ENCODE assay signal across 8 cellular contexts in genomic region chr2:20443276-20443920, GRCh38. TPM values are rescaled to one million over a fixed set of nuclear protein-coding genes. Genes with fewer than 3 reads are reported as not detected.
DNase-seq lines count a peak whose midpoint lies in the region; ATAC-seq and TF ChIP-seq lines count a peak whose summit lies in the region.

No MANE protein-coding gene starts in this region.

- H3K27ac Mint-ChIP-seq in CD4-positive, alpha-beta memory T cell = no peak overlapping the region

- no peak overlapping the region for H3K4me3 Mint-ChIP-seq in CD4-positive, alpha-beta memory T cell

- intact Hi-C loops in CD4-positive, alpha-beta memory T cell (cut with micrococcal nuclease) = loop anchor here (1.0 to 10.0 kb wide), 2 partner anchors 119 to 199 kb away; no protein-coding TSS in a partner anchor
- intact Hi-C loops in Panc1 (cut with micrococcal nuclease; ENCODE audit: unreplicated experiment) = loop anchor here (1.0 to 10.0 kb wide), 3 partner anchors 151 to 209 kb away; partner anchors contain the start of gene HS1BP3
- intact Hi-C loops in esophagus muscularis mucosa (cut with DNase I) = no loop called here

- POLR2A ChIA-PET in CD4-positive, alpha-beta memory T cell (lab: Charles Lee; ENCODE audit: partially characterized antibody) = interaction anchor here (1.8 kb wide), 1 partner anchor 207 kb away, joined by 8 read pairs; the partner anchor contains the start of gene HS1BP3
- POLR2A ChIA-PET in Panc1 (lab: Charles Lee) = interaction anchor here (0.9 kb wide), 1 partner anchor 151 kb away, joined by 3 read pairs; no protein-coding TSS in a partner anchor

- CTCF ChIA-PET in CD4-positive, alpha-beta memory T cell (lab: Charles Lee; ENCODE audit: partially characterized antibody) = interaction anchor here (0.8 to 2.7 kb wide), 10 partner anchors 10 to 520 kb away, joined by 3 to 63 read pairs (median 6); partner anchors contain the start of gene HS1BP3
- CTCF ChIA-PET in Panc1 (lab: Charles Lee) = interaction anchor here (0.6 to 1.2 kb wide), 5 partner anchors 123 to 219 kb away, joined by 3 to 12 read pairs (median 4); no protein-coding TSS in a partner anchor

- H3K27me3 ChIP-seq in CD4-positive, alpha-beta memory T cell (ENCODE audit: insufficient read depth, low read length) = peaks cover 10% of the 10 kb centered on the region
- H3K27me3 ChIP-seq in HAP-1 (ENCODE audit: low read depth) = peaks cover 4% of the 10 kb centered on the region; the same call in 1 of the 2 replicates
- no peaks in the 10 kb centered on the region for H3K27me3 ChIP-seq in Panc1 (ENCODE audit: control insufficient read depth, insufficient read depth, low read length)
- H3K27me3 ChIP-seq in esophagus muscularis mucosa = no peaks in the 10 kb centered on the region
- no peaks in the 10 kb centered on the region for H3K27me3 ChIP-seq in parathyroid adenoma (ENCODE audit: control insufficient read depth, insufficient read depth, low read length)

- no peaks in the 10 kb centered on the region for H3K36me3 Mint-ChIP-seq in CD4-positive, alpha-beta memory T cell

- H3K27ac ChIP-seq in CD4-positive, alpha-beta memory T cell (ENCODE audit: low read depth, low read length) = no peak overlapping the region
- H3K27ac ChIP-seq in Panc1 (ENCODE audit: low read length) (no peak overlapping the region), esophagus muscularis mucosa (replicated peaks in 1 of 4) (peak overlapping the region; percentile 94 to 100 (median 98)), parathyroid adenoma (peak overlapping the region; percentile 21)

- ATAC-seq in Panc1 = no peak
- ATAC-seq in GM19455 (IDR thresholded peaks at IDR 0.05; ENCODE audit: unreplicated experiment) = no peak

- no peak for TF ChIP-seq EP300 in esophagus muscularis mucosa (IDR thresholded peaks at IDR 0.05)

- H3K4me1 Mint-ChIP-seq in CD4-positive, alpha-beta memory T cell = peaks cover 0 to 9% (median under 1%) of the 10 kb centered on the region in 4 donors

- TF ChIP-seq POLR2A in esophagus muscularis mucosa (IDR thresholded peaks at IDR 0.05; ENCODE audit: low read depth) = no peak

- H3K36me3 ChIP-seq in CD4-positive, alpha-beta memory T cell (ENCODE audit: insufficient read depth, low read length) = no peaks in the 10 kb centered on the region
- no peaks in the 10 kb centered on the region for H3K36me3 ChIP-seq in HAP-1 (replicated peaks)
- no peaks in the 10 kb centered on the region for H3K36me3 ChIP-seq in Panc1 (ENCODE audit: control insufficient read depth, insufficient read depth, low read length)
- peaks cover 9 to 13% (median 12%) of the 10 kb centered on the region in 4 donors for H3K36me3 ChIP-seq in esophagus muscularis mucosa
- peaks cover 2% of the 10 kb centered on the region for H3K36me3 ChIP-seq in parathyroid adenoma (ENCODE audit: control insufficient read depth, insufficient read depth, low read length)

- H2AFZ ChIP-seq in parathyroid adenoma = no peak overlapping the region

- peak in 4 of 5 donors; percentile 17 to 35 (median 29) for DNase-seq in CD4-positive, alpha-beta memory T cell
- DNase-seq in HAP-1 (ENCODE audit: low spot score in 2 of 2) (peak; percentile 53 to 59), Panc1 (ENCODE audit: low read depth, low spot score) (no peak), esophagus muscularis mucosa (ENCODE audit: extremely low spot score) (no peak), NCI-H1048 (lab: John Stamatoyannopoulos, UW) (no peak)
- no peak for DNase-seq in activated CD4-positive, CD25-positive, alpha-beta regulatory T cell (lab: John Stamatoyannopoulos, UW)

- in situ Hi-C loops in HAP-1 (cut with MboI; ENCODE audit: low sequenced_read_pairs) = loop anchor here (5.0 kb wide), 1 partner anchor 199 kb away; no protein-coding TSS in a partner anchor
- in situ Hi-C loops in Panc1 (cut with HindIII; ENCODE audit: low pct_unique_long_range_greater_than_20kb, low sequenced_read_pairs) = loop anchor here (10.0 to 25.0 kb wide), 2 partner anchors 81 to 194 kb away; no protein-coding TSS in a partner anchor

- H3K4me1 ChIP-seq in CD4-positive, alpha-beta memory T cell (ENCODE audit: insufficient read depth, low read length) = peaks cover 11% of the 10 kb centered on the region
- H3K4me1 ChIP-seq in HAP-1 (peaks cover 4% of the 10 kb centered on the region), Panc1 (ENCODE audit: control insufficient read depth, insufficient read depth, low read length) (peaks cover 32% of the 10 kb centered on the region), esophagus muscularis mucosa (peaks cover 16 to 42% (median 40%) of the 10 kb centered on the region in 4 donors), parathyroid adenoma (no peaks in the 10 kb centered on the region)

- peaks cover 12% of the 10 kb centered on the region in 2 donors for H3K27me3 Mint-ChIP-seq in CD4-positive, alpha-beta memory T cell

- no peak overlapping the region for H3K4me2 ChIP-seq in parathyroid adenoma (ENCODE audit: low read length)

- 52% methylated on average over 6 of the region's 6 CpGs for WGBS in esophagus muscularis mucosa

- peaks cover 10% of the 10 kb centered on the region for H3K79me2 ChIP-seq in parathyroid adenoma

- no peaks in the 10 kb centered on the region for H3K9me3 Mint-ChIP-seq in CD4-positive, alpha-beta memory T cell

- H3K9me3 ChIP-seq in CD4-positive, alpha-beta memory T cell (ENCODE audit: control insufficient read depth in 1 of 2, low read length in 2 of 2) = no peaks in the 10 kb centered on the region
- H3K9me3 ChIP-seq in HAP-1 (no peaks in the 10 kb centered on the region), Panc1 (ENCODE audit: control insufficient read depth, insufficient read depth, low read depth, low read length) (no peaks in the 10 kb centered on the region), esophagus muscularis mucosa (no peaks in the 10 kb centered on the region), parathyroid adenoma (ENCODE audit: control insufficient read depth, low read length) (no peaks in the 10 kb centered on the region)

- BruUV-seq in Panc1 (replicated peaks; lab: Mats Ljungman, UMichigan) = no TSS peak

- H3K9ac ChIP-seq in parathyroid adenoma = no peak overlapping the region

- TF ChIP-seq CTCF in Panc1 (IDR thresholded peaks at IDR 0.05) (peak; percentile 67; the same call in 1 of the 2 replicates), esophagus muscularis mucosa (IDR thresholded peaks at IDR 0.05) (peak; percentile 46 to 58 (median 56)), parathyroid adenoma (IDR thresholded peaks at IDR 0.05) (peak; percentile 76)

- H3K4me3 ChIP-seq in CD4-positive, alpha-beta memory T cell (ENCODE audit: low read length in 2 of 2) = no peak overlapping the region
- H3K4me3 ChIP-seq in HAP-1 = no peak overlapping the region
- H3K4me3 ChIP-seq in Panc1 (ENCODE audit: low read depth in 2 of 2, low read length in 2 of 2) = no peak overlapping the region
- H3K4me3 ChIP-seq in esophagus muscularis mucosa = peak overlapping the region in 3 of 4 donors; percentile 6 to 99 (median 24)
- H3K4me3 ChIP-seq in parathyroid adenoma (ENCODE audit: low read depth, low read length) = no peak overlapping the region

RNA-seq across cellular contexts. Expression of gene RHOB, which starts 3.5 kb away (rescaled TPM):
- 1 to 10 TPM; 7.9 to 8.9 TPM for total RNA-seq in CD4-positive, alpha-beta memory T cell
- under 1 TPM; 0.68 to 0.94 TPM for polyA plus RNA-seq in CD4-positive, alpha-beta memory T cell
- total RNA-seq in Panc1 (2021; ENCODE audit: unreplicated experiment) = 38.9 TPM
- polyA plus RNA-seq in Panc1 (2012; ENCODE audit: insufficient read length) = 42.5 TPM
- total RNA-seq in esophagus muscularis mucosa = 1,000 to 10,000 TPM in 3 of 4 donors, 100 to 1,000 TPM in 1; 809 to 1,532 (median 1,203) TPM

Comparison
In these comparisons a context has a peak if more than half of its experiments do, and no peak if none do; other contexts are left out.
1. DNase-seq: peak in CD4-positive, alpha-beta memory T cell (4 of 5) and HAP-1 (2 of 2); none in Panc1 (single experiment), esophagus muscularis mucosa (single experiment), activated CD4-positive, CD25-positive, alpha-beta regulatory T cell (0 of 4) and NCI-H1048 (single experiment).
2. H3K27ac ChIP-seq: peak in esophagus muscularis mucosa (4 of 4) and parathyroid adenoma (single experiment); none in CD4-positive, alpha-beta memory T cell (single experiment) and Panc1 (single experiment).
3. H3K4me3 ChIP-seq: peak in esophagus muscularis mucosa (3 of 4); none in CD4-positive, alpha-beta memory T cell (0 of 2), HAP-1 (single experiment), Panc1 (0 of 2) and parathyroid adenoma (single experiment).
4. RNA of gene RHOB, which starts 3.5 kb away (total RNA-seq): 809 to 1,532 TPM in esophagus muscularis mucosa; 38.9 TPM in Panc1 (single experiment) and 7.9 to 8.9 TPM in CD4-positive, alpha-beta memory T cell; every median in the first group is over 10 times any median in the second.
5. Peak in every context shown above with its lines, with median percentiles within 50 percentile points of each other: CTCF ChIP-seq.